In the genomic region with DNA sequence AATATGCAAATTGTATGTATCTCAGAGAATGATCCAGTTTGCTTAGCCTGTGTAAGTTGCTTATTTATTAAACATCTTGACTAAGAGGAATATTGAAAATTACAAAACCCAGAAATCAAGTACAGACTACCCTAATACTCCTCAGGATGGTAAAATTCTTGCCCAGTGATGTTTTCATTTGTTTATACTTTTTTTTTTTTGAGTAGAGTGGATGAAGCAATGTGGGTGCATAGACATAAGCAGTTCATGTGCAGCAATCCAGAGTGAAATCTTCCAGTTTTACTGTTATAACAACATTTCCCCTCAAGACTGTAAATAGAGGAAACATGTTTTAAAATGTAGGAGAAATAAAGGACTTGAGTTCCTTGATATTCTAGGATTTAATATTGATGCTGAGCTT, we compare ENCODE assay signal across 16 cellular contexts. TPM values are rescaled to one million over a fixed set of nuclear protein-coding genes. Genes with fewer than 3 reads are reported as not detected.
DNase-seq lines count a peak whose midpoint lies in the region; ATAC-seq and TF ChIP-seq lines count a peak whose summit lies in the region.
"Had no signal": no experiment of that assay in that cellular context is flagged by ENCODE, and none has a peak within 500 bp of the region (broad histone marks: within the 10 kb centered on the region; RNA-seq: fewer than 3 reads in every experiment).

No MANE protein-coding gene starts in this region.

- CTCF ChIA-PET in AG04450 (lab: Charles Lee): interaction anchor here (0.7 kb wide), 1 partner anchor 35 kb away, joined by 3 read pairs; no protein-coding TSS in a partner anchor

- H3K4ac ChIP-seq in mesenchymal stem cell (ENCODE audit: low read depth in 1 of 2, low read length in 2 of 2): no peak overlapping the region

- H3K79me1 ChIP-seq in mesenchymal stem cell (replicated peaks; ENCODE audit: low read length, poor library complexity, severe bottlenecking): peaks cover 4% of the 10 kb centered on the region

- no peak overlapping the region for H2BK120ac ChIP-seq in mesenchymal stem cell (ENCODE audit: low read depth, low read length)

- H3K9me3 ChIP-seq in AG04450 (ENCODE audit: control insufficient read depth, insufficient read depth, low read length) (no peaks in the 10 kb centered on the region), adipocyte (ENCODE audit: control insufficient read depth, low read length) (no peaks in the 10 kb centered on the region), mesenchymal stem cell (ENCODE audit: control insufficient read depth, low read length) (no peaks in the 10 kb centered on the region)

- no peak overlapping the region for H2BK15ac ChIP-seq in mesenchymal stem cell (ENCODE audit: low read depth, poor library complexity, severe bottlenecking)

- H3K27me3 ChIP-seq in AG04450 (ENCODE audit: control insufficient read depth, insufficient read depth, low read length) (no peaks in the 10 kb centered on the region), adipocyte (replicated peaks; ENCODE audit: control insufficient read depth, insufficient read depth, low read length) (no peaks in the 10 kb centered on the region), mesenchymal stem cell (ENCODE audit: control insufficient read depth in 1 of 2, insufficient read depth in 1 of 2, low read length in 2 of 2) (no peaks in the 10 kb centered on the region), H7 (ENCODE audit: control insufficient read depth, insufficient read depth, low read length) (peaks cover 21% of the 10 kb centered on the region)

- H3K4me3 ChIP-seq in AG04450 (ENCODE audit: low read depth, low read length) (no peak overlapping the region), adipocyte (ENCODE audit: low read length) (no peak overlapping the region), mesenchymal stem cell (ENCODE audit: insufficient read depth in 1 of 2, low read depth in 1 of 2, low read length in 2 of 2) (no peak overlapping the region), H7 (ENCODE audit: insufficient read depth, low read depth, low read length) (no peak overlapping the region)

- POLR2A ChIA-PET in AG04450 (lab: Yijun Ruan, JAX): no interaction called here

- ATAC-seq in GM18505 (IDR thresholded peaks at IDR 0.05; ENCODE audit: unreplicated experiment) (no peak), HG03095 (IDR thresholded peaks at IDR 0.05; ENCODE audit: unreplicated experiment) (no peak)

- peak; percentile 8 for DNase-seq in AG04450 (ENCODE audit: low read depth, low spot score)
- DNase-seq in adipocyte (ENCODE audit: low read depth): peak; percentile 28
- DNase-seq in fibroblast of peridontal ligament (ENCODE audit: extremely low read depth): peak; percentile 56
- peak; percentile 19 for DNase-seq in mesenchymal stem cell
- DNase-seq in KBM-7: no peak
- no peak for DNase-seq in H7
- DNase-seq: C1 segment of cervical spinal cord; Calu3; CD4-positive, alpha-beta memory T cell; COR-L47; DND-41; GOT3; HCEC 1CT had no signal

- H3K27ac ChIP-seq in AG04450 (ENCODE audit: low read depth, low read length) (no peak overlapping the region), mesenchymal stem cell (ENCODE audit: low read length, poor library complexity, severe bottlenecking) (no peak overlapping the region)
- H3K27ac ChIP-seq: 22Rv1 had no signal

- H4K8ac ChIP-seq in mesenchymal stem cell (ENCODE audit: low read length): no peak overlapping the region

- no peak for TF ChIP-seq POLR2A in GM18505 (IDR thresholded peaks at IDR 0.05; ENCODE audit: borderline replicate concordance, extremely low read depth, insufficient read depth, insufficient read length)

- H3K14ac ChIP-seq in mesenchymal stem cell (ENCODE audit: low read length in 2 of 2): no peak overlapping the region

- no peak overlapping the region for H2BK12ac ChIP-seq in mesenchymal stem cell (ENCODE audit: low read length in 2 of 2)

- H4K91ac ChIP-seq in mesenchymal stem cell (ENCODE audit: low read length): no peak overlapping the region

- no peak for TF ChIP-seq CTCF in AG04450 (IDR thresholded peaks at IDR 0.05; ENCODE audit: low read depth, low read length)

- no peak overlapping the region for H3K23ac ChIP-seq in mesenchymal stem cell (ENCODE audit: low read length in 2 of 2)

- no peak overlapping the region for H2AK5ac ChIP-seq in mesenchymal stem cell (ENCODE audit: low read length, severe bottlenecking)

- H3K9ac ChIP-seq in adipocyte (ENCODE audit: low read length): no peak overlapping the region
- H3K9ac ChIP-seq in mesenchymal stem cell (ENCODE audit: low read length): no peak overlapping the region

- H3K36me3 ChIP-seq in adipocyte (ENCODE audit: control insufficient read depth, insufficient read depth, low read length, severe bottlenecking) (no peaks in the 10 kb centered on the region), mesenchymal stem cell (ENCODE audit: control insufficient read depth in 1 of 2, insufficient read depth in 2 of 2, low read depth in 1 of 2, low read length in 2 of 2) (no peaks in the 10 kb centered on the region), H7 (replicated peaks; ENCODE audit: control insufficient read depth, insufficient read depth, low read length) (no peaks in the 10 kb centered on the region)

- no peak overlapping the region for H3K18ac ChIP-seq in mesenchymal stem cell (ENCODE audit: low read depth in 1 of 2, low read length in 2 of 2)

- H2BK5ac ChIP-seq in mesenchymal stem cell (ENCODE audit: low read depth, low read length, poor library complexity, severe bottlenecking): no peak overlapping the region

- H2AFZ ChIP-seq in mesenchymal stem cell (ENCODE audit: low read depth, low read length): no peak overlapping the region

- H3K4me1 ChIP-seq in adipocyte (ENCODE audit: control insufficient read depth, insufficient read depth, low read length) (no peaks in the 10 kb centered on the region), mesenchymal stem cell (ENCODE audit: control insufficient read depth, insufficient read depth, low read depth, low read length) (peaks cover 2% of the 10 kb centered on the region)

- in situ Hi-C loops in KBM-7 (cut with MboI; ENCODE audit: low pct_unique_long_range_greater_than_20kb, low sequenced_read_pairs): no loop called here

- no peak overlapping the region for H3K4me2 ChIP-seq in mesenchymal stem cell (ENCODE audit: low read length, poor library complexity, severe bottlenecking)

RNA-seq across cellular contexts. Expression of a gene that starts 4.7 kb away (rescaled TPM):
- 8.3 and 11.8 TPM in 2 replicates for polyA plus RNA-seq in AG04450 (2011; rRNA removed)
- polyA minus RNA-seq in AG04450 (2011; rRNA and poly(A)+ RNA removed): 3.5 and 4.1 TPM in 2 replicates
- polyA plus RNA-seq in mesenchymal stem cell (2013, experiment 1 of 2): 4.4 TPM
- 5.6 TPM for polyA plus RNA-seq in mesenchymal stem cell (2013, experiment 2 of 2)
- total RNA-seq in H7 (2014; rRNA removed; shearing (Covaris generic)): 0.10 and 1.4 TPM in 2 replicates
- total RNA-seq: CD4-positive, alpha-beta memory T cell had no signal
- polyA plus RNA-seq: CD4-positive, alpha-beta memory T cell had no signal

Comparison
In these comparisons a context has a peak if more than half of its experiments do, and no peak if none do; other contexts are left out.
1. DNase-seq: peak in AG04450 (single experiment), adipocyte (single experiment), fibroblast of peridontal ligament (single experiment) and mesenchymal stem cell (single experiment); none in KBM-7 (single experiment) and H7 (single experiment).